In the genomic region with DNA sequence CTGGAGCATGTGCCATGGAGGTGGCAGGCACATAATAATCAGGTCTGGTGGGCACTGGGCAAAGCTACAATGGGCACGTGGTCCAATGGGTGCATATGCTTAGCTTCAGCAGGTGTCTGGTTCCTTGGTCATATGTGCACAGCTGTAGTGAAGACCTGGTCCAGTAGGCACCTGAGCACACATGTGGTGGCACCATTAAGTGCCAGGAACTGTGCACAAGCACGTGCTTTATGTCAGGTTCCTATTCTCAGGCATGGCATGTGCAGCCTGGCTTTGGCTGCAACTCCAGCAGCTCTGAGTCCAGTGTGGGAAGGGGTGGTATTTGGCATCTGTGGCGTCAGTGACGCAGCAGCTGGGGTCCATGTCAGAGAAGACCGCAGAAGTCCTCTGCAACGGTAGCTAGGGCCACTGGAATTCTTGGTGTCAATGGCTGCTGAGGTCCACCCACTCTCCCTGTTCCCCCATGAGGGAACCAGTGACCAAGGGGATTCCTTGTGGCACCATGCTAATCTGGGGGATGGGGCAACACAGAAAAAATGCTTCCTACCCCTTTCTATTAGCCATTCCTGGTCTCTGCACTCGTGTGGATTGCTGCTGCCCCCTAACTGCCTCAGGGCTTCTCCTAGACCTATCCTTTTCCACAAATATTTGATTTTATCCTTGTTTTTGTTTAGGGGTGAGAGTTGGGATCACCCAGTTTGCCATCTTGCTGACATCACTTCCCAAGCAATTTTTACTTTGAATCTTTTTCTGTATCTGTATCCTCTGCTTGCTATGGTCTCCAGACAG, we compare ENCODE assay signal across 28 cellular contexts.
"Had no signal": no experiment of that assay in that cellular context is flagged by ENCODE, and none has a peak within 500 bp of the region (broad histone marks: within the 10 kb centered on the region; RNA-seq: fewer than 3 reads in every experiment).

No MANE protein-coding gene starts in this region.

- H3K4me2 ChIP-seq: KMS-11, SK-N-SH had no signal

- ATAC-seq: activated CD4-positive, CD25-positive, alpha-beta regulatory T cell treated with anti-CD3 and anti-CD28 coated beads, Interleukin-2, amount 50 U/mL, for 24 hours; activated CD8-positive, alpha-beta T cell treated with anti-CD3 and anti-CD28 coated beads, Interleukin-2, amount 10 ng/mL, durations not matched to agents 7 days and 5 days; Panc1 had no signal

- H3K9me2 ChIP-seq: SK-N-SH had no signal

- H3K27ac ChIP-seq: adrenal gland, KMS-11, RWPE1, SJCRH30, WERI-Rb-1 had no signal

- H3K4me3 ChIP-seq: adrenal gland, SJCRH30 had no signal

- H3K27me3 ChIP-seq: adrenal gland, SJCRH30 had no signal

- H3K4me3 Mint-ChIP-seq: activated CD8-positive, alpha-beta T cell treated with anti-CD3 and anti-CD28 coated beads, Interleukin-2, amount 10 ng/mL, durations not matched to agents 7 days and 5 days; activated naive CD8-positive, alpha-beta T cell treated with anti-CD3 and anti-CD28 coated beads, Interleukin-2, amount 10 ng/mL, durations not matched to agents 7 days and 5 days had no signal

- H3K27ac Mint-ChIP-seq: activated CD8-positive, alpha-beta T cell treated with anti-CD3 and anti-CD28 coated beads, Interleukin-2, amount 10 ng/mL, durations not matched to agents 7 days and 5 days; activated naive CD8-positive, alpha-beta T cell treated with anti-CD3 and anti-CD28 coated beads, Interleukin-2, amount 10 ng/mL, durations not matched to agents 7 days and 5 days had no signal

- H3K9ac ChIP-seq: KMS-11, SK-N-SH had no signal

- H3K9me3 ChIP-seq: adrenal gland, SJCRH30, SK-N-SH had no signal

- H3K4me1 Mint-ChIP-seq: activated naive CD8-positive, alpha-beta T cell treated with anti-CD3 and anti-CD28 coated beads, Interleukin-2, amount 10 ng/mL, durations not matched to agents 7 days and 5 days had no signal

- H3K36me3 Mint-ChIP-seq: activated naive CD8-positive, alpha-beta T cell treated with anti-CD3 and anti-CD28 coated beads, Interleukin-2, amount 10 ng/mL, durations not matched to agents 7 days and 5 days had no signal

- DNase-seq: activated CD4-positive, alpha-beta T cell treated with anti-CD3 and anti-CD28 coated beads for 4 hours; activated CD4-positive, alpha-beta T cell treated with anti-CD3 and anti-CD28 coated beads, Interleukin-2, amount 50 U/mL, for 4 hours; activated CD8-positive, alpha-beta memory T cell treated with anti-CD3 and anti-CD28 coated beads, Interleukin-2, amount 50 U/mL, for 48 hours; activated CD8-positive, alpha-beta T cell treated with anti-CD3 and anti-CD28 coated beads, Interleukin-2, amount 10 ng/mL, durations not matched to agents 7 days and 5 days; activated naive CD4-positive, alpha-beta T cell treated with anti-CD3 and anti-CD28 coated beads, Interleukin-2, amount 50 U/mL, for 16 hours; activated naive CD8-positive, alpha-beta T cell treated with anti-CD3 and anti-CD28 coated beads, Interleukin-2, amount 10 ng/mL, durations not matched to agents 7 days and 5 days; activated T-cell treated with anti-CD3 and anti-CD28 coated beads, Interleukin-2, amount 50 U/mL, for 1 hour; adrenal gland; anterior cingulate cortex; MV-4-11; NCI-H1092 treated with DMSO at 0.1 percent for 48 hours; NCI-H1436; NCI-H1930; NCI-H2171 treated with DMSO at 0.1 percent for 48 hours; NCI-H226; NCI-H510A; NCI-H526 treated with DMSO at 0.1 percent for 48 hours; NCI-H82; OCI-M1; Right ventricle myocardium superior; SJCRH30; SK-N-SH; T-helper 1 cell; WERI-Rb-1 had no signal

- H3K36me3 ChIP-seq: adrenal gland, SJCRH30, WERI-Rb-1 had no signal

- H3K27me3 Mint-ChIP-seq: activated naive CD8-positive, alpha-beta T cell treated with anti-CD3 and anti-CD28 coated beads, Interleukin-2, amount 10 ng/mL, durations not matched to agents 7 days and 5 days had no signal

- H3K4me1 ChIP-seq: adrenal gland, SJCRH30 had no signal
